12 cellular contexts compared by ENCODE assay signal in genomic region chr9:93060746-93061259, GRCh38. TPM values are rescaled to one million over a fixed set of nuclear protein-coding genes. Genes with fewer than 3 reads are reported as not detected.
A peak's percentile ranks its signal among the peaks of the same experiment; 100 is the strongest.
DNase-seq lines count a peak whose midpoint lies in the region; ATAC-seq and TF ChIP-seq lines count a peak whose summit lies in the region.
"Had no signal": no experiment of that assay in that cellular context is flagged by ENCODE, and none has a peak within 500 bp of the region (broad histone marks: within the 10 kb centered on the region; RNA-seq: fewer than 3 reads in every experiment).

No MANE protein-coding gene starts in this region.

- no peaks in the 10 kb centered on the region for H4K20me1 ChIP-seq in mammary epithelial cell (ENCODE audit: insufficient read depth, low read length)

- ATAC-seq in SK-N-SH treated with all-trans-retinoic acid at 6 μM for 48 hours, result peak; percentile 39
- ATAC-seq in GM18861 (IDR thresholded peaks at IDR 0.05; ENCODE audit: unreplicated experiment), result no peak

- BruUV-seq in MCF 10A (replicated peaks; lab: Mats Ljungman, UMichigan) (no TSS peak), mammary epithelial cell (replicated peaks; lab: Mats Ljungman, UMichigan) (no TSS peak)

- H3K27ac ChIP-seq in mammary epithelial cell (ENCODE audit: insufficient read depth, low read depth, low read length) (no peak overlapping the region), vagina (peak overlapping the region; percentile 77)
- H3K27ac ChIP-seq: brain microvascular endothelial cell had no signal

- no peak overlapping the region for H2AFZ ChIP-seq in mammary epithelial cell (ENCODE audit: low read depth, low read length)

- no peak for TF ChIP-seq POLR2A in vagina (IDR thresholded peaks at IDR 0.05)

- no peaks in the 10 kb centered on the region for H3K27me3 Mint-ChIP-seq in MCF 10A (ENCODE audit: insufficient read depth, unreplicated experiment)

- H3K4me1 ChIP-seq in mammary epithelial cell (ENCODE audit: insufficient read depth, low read length) (peaks cover 4% of the 10 kb centered on the region), vagina (peaks cover 41% of the 10 kb centered on the region)

- CTCF ChIA-PET in MCF 10A (lab: Yijun Ruan, JAX), result interaction anchor here (0.7 kb wide), 1 partner anchor 14 kb away, joined by 4 read pairs; no protein-coding TSS in a partner anchor
- CTCF ChIA-PET in mammary epithelial cell (lab: Charles Lee; ENCODE audit: low non-redundant PET), result no interaction called here

- H3K4me3 Mint-ChIP-seq in MCF 10A (ENCODE audit: unreplicated experiment), result no peak overlapping the region

- no peaks in the 10 kb centered on the region for H3K9me3 Mint-ChIP-seq in MCF 10A (ENCODE audit: unreplicated experiment)

- TF ChIP-seq CTCF in MCF 10A (IDR thresholded peaks at IDR 0.05; ENCODE audit: unreplicated experiment), result no peak
- TF ChIP-seq CTCF in mammary epithelial cell (conservative IDR thresholded peaks at IDR 0.05 in 1 of 2, IDR thresholded peaks at IDR 0.05 in 1 of 2; ENCODE audit: extremely low read depth in 1 of 2, insufficient read depth in 1 of 2, low read depth in 1 of 2, low read length in 2 of 2), result no peak
- no peak for TF ChIP-seq CTCF in vagina (IDR thresholded peaks at IDR 0.05)

- dilution Hi-C loops in mammary epithelial cell (cut with HindIII; ENCODE audit: low sequenced_read_pairs), result no loop called here

- H3K4me1 Mint-ChIP-seq in MCF 10A (ENCODE audit: insufficient read depth, unreplicated experiment), result peaks cover 9% of the 10 kb centered on the region

- no peaks in the 10 kb centered on the region for H3K27me3 ChIP-seq in mammary epithelial cell (ENCODE audit: insufficient read depth, low read length)
- H3K27me3 ChIP-seq in vagina, result no peaks in the 10 kb centered on the region
- H3K27me3 ChIP-seq: brain microvascular endothelial cell had no signal

- POLR2A ChIA-PET in MCF 10A (lab: Yijun Ruan, JAX), result no interaction called here

- H3K9me3 ChIP-seq in mammary epithelial cell (replicated peaks; ENCODE audit: insufficient read depth, low read length) (no peaks in the 10 kb centered on the region), vagina (no peaks in the 10 kb centered on the region)

- no peak overlapping the region for H3K9ac ChIP-seq in mammary epithelial cell (ENCODE audit: insufficient read depth, low read length)

- intact Hi-C loops in MCF 10A (cut with micrococcal nuclease), result no loop called here
- intact Hi-C loops in mammary epithelial cell (cut with micrococcal nuclease), result no loop called here
- intact Hi-C loops in vagina (cut with DNase I), result no loop called here

- no peaks in the 10 kb centered on the region for H3K36me3 ChIP-seq in mammary epithelial cell (ENCODE audit: insufficient read depth, low read length)
- H3K36me3 ChIP-seq in vagina, result no peaks in the 10 kb centered on the region
- H3K36me3 ChIP-seq: brain microvascular endothelial cell had no signal

- WGBS in mammary epithelial cell (ENCODE audit: low coverage, missing lambda C conversion rate), result 88% methylated on average over 8 of the region's 8 CpGs

- no peak overlapping the region for H3K4me2 ChIP-seq in mammary epithelial cell (ENCODE audit: insufficient read depth, low read depth, low read length)

- peak; percentile 40 for DNase-seq in MCF 10A (ENCODE audit: unreplicated experiment)
- no peak for DNase-seq in mammary epithelial cell
- DNase-seq in hepatic stellate cell (ENCODE audit: low spot score), result peak; percentile 48
- DNase-seq in vagina (ENCODE audit: extremely low spot score in 2 of 2), result no peak
- no peak for DNase-seq in germinal center (ENCODE audit: low spot score)
- no peak for DNase-seq in GDM1 (lab: John Stamatoyannopoulos, UW)
- DNase-seq: brain microvascular endothelial cell, hypothalamus, NCI-H2029 treated with DMSO at 0.1 percent for 48 hours had no signal

- no peak overlapping the region for H3K4me3 ChIP-seq in mammary epithelial cell (replicated peaks in 1 of 3; ENCODE audit: insufficient read depth in 1 of 3, low read depth in 2 of 3, low read length in 3 of 3)
- peak overlapping the region in 1 of 2 donors; percentile 8 for H3K4me3 ChIP-seq in vagina

- in situ Hi-C loops in mammary epithelial cell (cut with MboI; ENCODE audit: low sequenced_read_pairs in 2 of 2), result no loop called here

- no peaks in the 10 kb centered on the region for H3K79me2 ChIP-seq in mammary epithelial cell (ENCODE audit: insufficient read depth, low read length)

- no peaks in the 10 kb centered on the region for H3K36me3 Mint-ChIP-seq in MCF 10A (ENCODE audit: insufficient read depth, unreplicated experiment)

- H3K27ac Mint-ChIP-seq in MCF 10A (ENCODE audit: low read depth, unreplicated experiment), result peak overlapping the region; percentile 47
- H3K27ac Mint-ChIP-seq: progenitor cell of endocrine pancreas had no signal

TF ChIP-seq in SK-N-SH treated with all-trans-retinoic acid at 6 μM for 48 hours, 23 proteins besides CTCF, POLR2A, EP300 and RAD21:
- TF ChIP-seq PPARA (CRISPR knock-in tag; IDR thresholded peaks at IDR 0.05; ENCODE audit: borderline replicate concordance) (no peak), POU6F1 (CRISPR knock-in tag; IDR thresholded peaks at IDR 0.05; ENCODE audit: borderline replicate concordance, low read depth) (no peak), RARB (CRISPR knock-in tag; IDR thresholded peaks at IDR 0.05) (no peak), TOX (CRISPR knock-in tag; IDR thresholded peaks at IDR 0.05; ENCODE audit: borderline replicate concordance) (no peak), ZFP30 (CRISPR knock-in tag; IDR thresholded peaks at IDR 0.05) (no peak), ZNF70 (CRISPR knock-in tag; IDR thresholded peaks at IDR 0.05) (no peak)
TF ChIP-seq in SK-N-SH treated with all-trans-retinoic acid at 6 μM for 48 hours: peak in this region for 0.

RNA-seq across cellular contexts. Expression of gene SUSD3, which starts 2.3 kb away (rescaled TPM):
- total RNA-seq in MCF 10A (2022) (not detected in 2 replicates), mammary epithelial cell (1 to 10 TPM in 1 of 2 donors, not detected in 1; 1.8 TPM), vagina (25.0 TPM)
- polyA plus RNA-seq in mammary epithelial cell, result 0.11 TPM
- not detected for polyA minus RNA-seq in mammary epithelial cell

RNA-seq across cellular contexts. Expression of gene CARD19, which starts 35.2 kb away (rescaled TPM):
- 34.4 and 36.6 TPM in 2 replicates for total RNA-seq in MCF 10A (2022)
- 10 to 100 TPM; 56.1 to 68.8 TPM for total RNA-seq in mammary epithelial cell
- 77.6 TPM for polyA plus RNA-seq in mammary epithelial cell
- polyA minus RNA-seq in mammary epithelial cell, result 10.8 TPM
- total RNA-seq in vagina, result 63.3 TPM

Comparison
In these comparisons a context has a peak if more than half of its experiments do, and no peak if none do; other contexts are left out.
1. DNase-seq: peak in MCF 10A (single experiment) and hepatic stellate cell (single experiment); none in mammary epithelial cell (single experiment), vagina (0 of 2), germinal center (single experiment) and GDM1 (single experiment).